8 cellular contexts compared by ENCODE assay signal in the genomic region with DNA sequence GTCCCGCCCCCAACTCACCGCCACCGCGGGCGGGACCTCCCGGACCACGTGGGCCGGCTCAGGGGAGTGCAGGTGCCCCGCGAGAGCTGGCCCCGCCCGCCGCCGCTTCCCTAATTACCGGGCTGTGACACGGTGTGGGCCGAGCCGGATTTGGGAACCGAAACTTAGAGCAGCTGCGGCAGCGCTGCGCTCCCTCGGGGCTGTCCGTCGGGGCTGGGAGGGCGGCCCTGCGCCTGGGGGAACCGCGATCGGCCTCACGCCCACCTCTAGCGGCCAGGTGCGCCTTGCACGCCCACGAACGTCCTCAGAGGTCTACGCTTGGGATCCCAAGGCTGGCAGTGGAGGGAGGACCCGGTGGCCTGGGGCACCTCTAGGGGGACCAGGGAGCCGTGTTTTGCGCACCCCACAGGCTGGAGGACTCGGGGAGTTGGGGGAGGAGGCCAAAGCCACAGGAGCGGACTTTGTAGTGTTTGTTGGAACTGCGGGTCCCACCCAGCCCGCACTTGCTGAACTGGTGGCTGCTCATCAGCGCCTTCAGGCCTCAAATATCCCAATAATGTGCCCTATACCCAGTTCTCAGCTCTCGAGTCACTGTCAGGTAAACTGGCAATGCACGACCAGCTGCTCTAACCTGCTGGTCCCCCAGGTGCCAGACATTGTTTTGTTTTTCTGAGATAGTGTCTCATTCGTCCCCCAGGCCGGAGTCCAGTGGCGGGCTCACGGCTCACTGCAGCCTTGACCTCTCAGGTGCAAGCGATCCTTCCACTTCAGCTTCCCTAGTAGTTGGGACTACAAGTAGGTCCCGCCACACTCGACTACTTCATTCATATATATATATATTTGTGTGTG. TPM values are rescaled to one million over a fixed set of nuclear protein-coding genes. Genes with fewer than 3 reads are reported as not detected.
A peak's percentile ranks its signal among the peaks of the same experiment; 100 is the strongest.
DNase-seq lines count a peak whose midpoint lies in the region; ATAC-seq and TF ChIP-seq lines count a peak whose summit lies in the region.

No MANE protein-coding gene starts in this region.

- ATAC-seq in GM18519 (IDR thresholded peaks at IDR 0.05; ENCODE audit: low FRiP score, unreplicated experiment) (peak; percentile 58), HG03039 (IDR thresholded peaks at IDR 0.05; ENCODE audit: unreplicated experiment) (peak; percentile 52), naive B cell (ENCODE audit: low read depth in 2 of 2) (peak; percentile 78 to 79)
- ATAC-seq in activated CD8-positive, alpha-beta T cell treated with anti-CD3 and anti-CD28 coated beads, Interleukin-2, amount 10 ng/mL, durations not matched to agents 7 days and 5 days, result peak; percentile 66
- ATAC-seq in stimulated activated effector memory CD8-positive, alpha-beta T cell treated with anti-CD3 and anti-CD28 coated beads, Interleukin-12 subunit alpha, Interleukin-12 subunit beta, amount 100 ng/mL, for 72 hours, result peak; percentile 63

- no peaks in the 10 kb centered on the region for H3K27me3 ChIP-seq in AG04450 (ENCODE audit: control insufficient read depth, insufficient read depth, low read length)

- DNase-seq in AG04450 (ENCODE audit: low read depth, low spot score) (no peak), NCI-H226 (peak; percentile 44), endothelial cell (ENCODE audit: low spot score) (peak; percentile 40), naive B cell (peak; percentile 100)
- peak; percentile 88 for DNase-seq in activated CD8-positive, alpha-beta T cell treated with anti-CD3 and anti-CD28 coated beads, Interleukin-2, amount 10 ng/mL, durations not matched to agents 7 days and 5 days
- peak; percentile 44 to 85 for DNase-seq in stimulated activated effector memory CD8-positive, alpha-beta T cell treated with anti-CD3 and anti-CD28 coated beads, Interleukin-12 subunit alpha, Interleukin-12 subunit beta, amount 100 ng/mL, for 72 hours (ENCODE audit: low spot score in 2 of 2)

- CTCF ChIA-PET in AG04450 (lab: Charles Lee), result no interaction called here
- CTCF ChIA-PET in activated CD8-positive, alpha-beta T cell treated with anti-CD3 and anti-CD28 coated beads, Interleukin-2, amount 10 ng/mL, durations not matched to agents 7 days and 5 days (lab: Charles Lee), result interaction anchor here (1.4 to 2.2 kb wide), 3 partner anchors 10 to 129 kb away, joined by 7 to 14 read pairs (median 11); no protein-coding TSS in a partner anchor

- H3K4me3 Mint-ChIP-seq in activated CD8-positive, alpha-beta T cell treated with anti-CD3 and anti-CD28 coated beads, Interleukin-2, amount 10 ng/mL, durations not matched to agents 7 days and 5 days, result peak overlapping the region; percentile 72
- H3K4me3 Mint-ChIP-seq in endothelial cell (ENCODE audit: unreplicated experiment) (peak overlapping the region; percentile 92), naive B cell (peak overlapping the region; percentile 70 to 94 (median 86))
- H3K4me3 Mint-ChIP-seq in stimulated activated effector memory CD8-positive, alpha-beta T cell treated with anti-CD3 and anti-CD28 coated beads, Interleukin-12 subunit alpha, Interleukin-12 subunit beta, amount 100 ng/mL, for 72 hours, result peak overlapping the region; percentile 72

- no peaks in the 10 kb centered on the region; the same call in 1 of the 2 replicates for H3K9me3 ChIP-seq in AG04450 (ENCODE audit: control insufficient read depth, insufficient read depth, low read length)

- H3K4me1 Mint-ChIP-seq in activated CD8-positive, alpha-beta T cell treated with anti-CD3 and anti-CD28 coated beads, Interleukin-2, amount 10 ng/mL, durations not matched to agents 7 days and 5 days (ENCODE audit: low read depth), result peaks cover 72% of the 10 kb centered on the region
- H3K4me1 Mint-ChIP-seq in endothelial cell (ENCODE audit: unreplicated experiment) (peaks cover 35% of the 10 kb centered on the region), naive B cell (peaks cover 53 to 72% (median 68%) of the 10 kb centered on the region in 3 donors)
- peaks cover 63% of the 10 kb centered on the region for H3K4me1 Mint-ChIP-seq in stimulated activated effector memory CD8-positive, alpha-beta T cell treated with anti-CD3 and anti-CD28 coated beads, Interleukin-12 subunit alpha, Interleukin-12 subunit beta, amount 100 ng/mL, for 72 hours

- H3K4me3 ChIP-seq in AG04450 (ENCODE audit: low read depth, low read length), result peak overlapping the region; percentile 80

- H3K9me3 Mint-ChIP-seq in activated CD8-positive, alpha-beta T cell treated with anti-CD3 and anti-CD28 coated beads, Interleukin-2, amount 10 ng/mL, durations not matched to agents 7 days and 5 days (ENCODE audit: insufficient read depth), result no peaks in the 10 kb centered on the region
- H3K9me3 Mint-ChIP-seq in endothelial cell (ENCODE audit: unreplicated experiment) (no peaks in the 10 kb centered on the region), naive B cell (no peaks in the 10 kb centered on the region)
- H3K9me3 Mint-ChIP-seq in stimulated activated effector memory CD8-positive, alpha-beta T cell treated with anti-CD3 and anti-CD28 coated beads, Interleukin-12 subunit alpha, Interleukin-12 subunit beta, amount 100 ng/mL, for 72 hours, result no peaks in the 10 kb centered on the region

- POLR2A ChIA-PET in AG04450 (lab: Yijun Ruan, JAX), result interaction anchor here (0.7 kb wide), 1 partner anchor 24 kb away, joined by 3 read pairs; no protein-coding TSS in a partner anchor
- POLR2A ChIA-PET in activated CD8-positive, alpha-beta T cell treated with anti-CD3 and anti-CD28 coated beads, Interleukin-2, amount 10 ng/mL, durations not matched to agents 7 days and 5 days (lab: Charles Lee), result interaction anchor here (1.2 to 2.1 kb wide), 3 partner anchors 55 to 130 kb away, joined by 4 to 11 read pairs (median 6); partner anchors contain the start of gene CDK11A

- H3K36me3 Mint-ChIP-seq in activated CD8-positive, alpha-beta T cell treated with anti-CD3 and anti-CD28 coated beads, Interleukin-2, amount 10 ng/mL, durations not matched to agents 7 days and 5 days (ENCODE audit: low read depth), result peaks cover 26% of the 10 kb centered on the region
- H3K36me3 Mint-ChIP-seq in endothelial cell (ENCODE audit: low read depth, unreplicated experiment) (no peaks in the 10 kb centered on the region), naive B cell (no peaks in the 10 kb centered on the region)
- H3K36me3 Mint-ChIP-seq in stimulated activated effector memory CD8-positive, alpha-beta T cell treated with anti-CD3 and anti-CD28 coated beads, Interleukin-12 subunit alpha, Interleukin-12 subunit beta, amount 100 ng/mL, for 72 hours, result peaks cover 42% of the 10 kb centered on the region

- peak overlapping the region; percentile 97 for H3K27ac Mint-ChIP-seq in activated CD8-positive, alpha-beta T cell treated with anti-CD3 and anti-CD28 coated beads, Interleukin-2, amount 10 ng/mL, durations not matched to agents 7 days and 5 days
- H3K27ac Mint-ChIP-seq in endothelial cell (ENCODE audit: unreplicated experiment), result peak overlapping the region; percentile 83
- H3K27ac Mint-ChIP-seq in naive B cell, result peak overlapping the region; percentile 94 to 100 (median 99)
- peak overlapping the region; percentile 93 for H3K27ac Mint-ChIP-seq in stimulated activated effector memory CD8-positive, alpha-beta T cell treated with anti-CD3 and anti-CD28 coated beads, Interleukin-12 subunit alpha, Interleukin-12 subunit beta, amount 100 ng/mL, for 72 hours

- TF ChIP-seq CTCF in AG04450 (IDR thresholded peaks at IDR 0.05; ENCODE audit: low read depth, low read length) (no peak), endothelial cell (IDR thresholded peaks at IDR 0.05; ENCODE audit: unreplicated experiment) (peak; percentile 38)

- no peak overlapping the region for H3K27ac ChIP-seq in AG04450 (ENCODE audit: low read depth, low read length)

- H3K27me3 Mint-ChIP-seq in activated CD8-positive, alpha-beta T cell treated with anti-CD3 and anti-CD28 coated beads, Interleukin-2, amount 10 ng/mL, durations not matched to agents 7 days and 5 days (ENCODE audit: low read depth), result no peaks in the 10 kb centered on the region
- H3K27me3 Mint-ChIP-seq in endothelial cell (ENCODE audit: unreplicated experiment), result peaks cover 17% of the 10 kb centered on the region
- no peaks in the 10 kb centered on the region for H3K27me3 Mint-ChIP-seq in naive B cell

RNA-seq across cellular contexts. Expression of gene NADK, which starts 0.8 kb away (rescaled TPM):
- polyA plus RNA-seq in AG04450 (2011; rRNA removed), result 37.8 and 39.8 TPM in 2 replicates
- polyA minus RNA-seq in AG04450 (2011; rRNA and poly(A)+ RNA removed), result 28.3 and 35.4 TPM in 2 replicates
- 10 to 100 TPM; 82.0 to 82.9 TPM for total RNA-seq in activated CD8-positive, alpha-beta T cell treated with anti-CD3 and anti-CD28 coated beads, Interleukin-2, amount 10 ng/mL, durations not matched to agents 7 days and 5 days
- 85.4 TPM for total RNA-seq in endothelial cell (ENCODE audit: unreplicated experiment)
- polyA plus RNA-seq in naive B cell (ENCODE audit: low read depth in 6 of 6), result 10 to 100 TPM; 38.4 to 56.6 (median 44.5) TPM

RNA-seq across cellular contexts. Expression of gene CDK11A, which starts 54.9 kb away (rescaled TPM):
- polyA plus RNA-seq in AG04450 (2011; rRNA removed), result 6.0 and 10.6 TPM in 2 replicates
- 8.3 and 13.4 TPM in 2 replicates for polyA minus RNA-seq in AG04450 (2011; rRNA and poly(A)+ RNA removed)
- 10 to 100 TPM; 83.6 to 85.8 TPM for total RNA-seq in activated CD8-positive, alpha-beta T cell treated with anti-CD3 and anti-CD28 coated beads, Interleukin-2, amount 10 ng/mL, durations not matched to agents 7 days and 5 days
- 109 TPM for total RNA-seq in endothelial cell (ENCODE audit: unreplicated experiment)
- 10 to 100 TPM; 11.9 to 24.1 (median 14.0) TPM for polyA plus RNA-seq in naive B cell (ENCODE audit: low read depth in 6 of 6)
